ENCODE assay signal across 9 cellular contexts in genomic region chr19:3296034-3296433, GRCh38.
"Had no signal": no experiment of that assay in that cellular context is flagged by ENCODE, and none has a peak within 500 bp of the region (broad histone marks: within the 10 kb centered on the region; RNA-seq: fewer than 3 reads in every experiment).

No MANE protein-coding gene starts in this region.

- H2AFZ ChIP-seq: GM23338 had no signal

- DNase-seq: HFFc6, KG1 had no signal

- H3K4me3 ChIP-seq: GM23338, HAP-1 had no signal

- H3K4me2 ChIP-seq: GM23338 had no signal

- H3K27ac ChIP-seq: HL-60 had no signal

- H3K9me3 ChIP-seq: HAP-1 had no signal

- FAIRE-seq: H1, H54, HepG2 had no signal

- H3K36me3 ChIP-seq: HAP-1 had no signal

- H3K4me1 ChIP-seq: HAP-1 had no signal

- ATAC-seq: HCT116, HepG2 had no signal
